In genomic region chr3:124035463-124036121, GRCh38 we compare ENCODE assay signal across 26 cellular contexts. TPM values are rescaled to one million over a fixed set of nuclear protein-coding genes. Genes with fewer than 3 reads are reported as not detected.
DNase-seq lines count a peak whose midpoint lies in the region; ATAC-seq and TF ChIP-seq lines count a peak whose summit lies in the region.
"Had no signal": no experiment of that assay in that cellular context is flagged by ENCODE, and none has a peak within 500 bp of the region (broad histone marks: within the 10 kb centered on the region; RNA-seq: fewer than 3 reads in every experiment).

No MANE protein-coding gene starts in this region.

- peaks cover 23% of the 10 kb centered on the region for H3K4me1 Mint-ChIP-seq in chondrocyte (ENCODE audit: low read depth)
- peaks cover 6 to 10% of the 10 kb centered on the region in 2 donors for H3K4me1 Mint-ChIP-seq in natural killer cell treated with Interleukin-12 subunit alpha and Interleukin-12 subunit beta and Interleukin-15 and Interleukin-18, amount 100 ng/mL, for 72 hours (ENCODE audit: low read depth in 2 of 2)

- H3K4me3 ChIP-seq in Loucy (ENCODE audit: low read length, poor library complexity, severe bottlenecking) = peak overlapping the region; percentile 11
- peak overlapping the region; percentile 88 for H3K4me3 ChIP-seq in suprapubic skin
- H3K4me3 ChIP-seq in foreskin fibroblast (ENCODE audit: low read depth in 1 of 2, low read length in 2 of 2) = no peak overlapping the region
- H3K4me3 ChIP-seq: thyroid gland had no signal

- H3K4me3 Mint-ChIP-seq in chondrocyte (ENCODE audit: unreplicated experiment) = peak overlapping the region; percentile 84
- H3K4me3 Mint-ChIP-seq in natural killer cell treated with Interleukin-12 subunit alpha and Interleukin-12 subunit beta and Interleukin-15 and Interleukin-18, amount 100 ng/mL, for 72 hours = peak overlapping the region; percentile 19
- H3K4me3 Mint-ChIP-seq: activated naive CD4-positive, alpha-beta T cell treated with anti-CD3 and anti-CD28 coated beads, Interleukin-2, amount 10 ng/mL, durations not matched to agents 7 days and 5 days; stimulated activated memory B cell treated with anti-CD40 and anti-IgM and Interleukin-4, amounts not matched to agents 10 μg/mL and 1 μg/mL and 100 μg/mL, for 72 hours had no signal

- no peaks in the 10 kb centered on the region for H4K20me1 ChIP-seq in Loucy (ENCODE audit: insufficient read depth, low read length, poor library complexity, severe bottlenecking)

- no peaks in the 10 kb centered on the region for H3K9me2 ChIP-seq in Loucy (replicated peaks; ENCODE audit: low read depth, low read length)

- H3K9ac ChIP-seq in Loucy (ENCODE audit: low read depth, low read length, poor library complexity, severe bottlenecking) = no peak overlapping the region

- H3K4me2 ChIP-seq in Loucy (ENCODE audit: low read depth, low read length, poor library complexity, severe bottlenecking) = peak overlapping the region; percentile 61

- no peaks in the 10 kb centered on the region for H3K27me3 ChIP-seq in Loucy (ENCODE audit: insufficient read depth, low read length, poor library complexity, severe bottlenecking)
- peaks cover 36% of the 10 kb centered on the region for H3K27me3 ChIP-seq in suprapubic skin
- H3K27me3 ChIP-seq: thyroid gland had no signal

- no peak for TF ChIP-seq POLR2A in suprapubic skin (IDR thresholded peaks at IDR 0.05)

- H3K36me3 ChIP-seq in Loucy (ENCODE audit: insufficient read depth, low read length) = no peaks in the 10 kb centered on the region
- no peaks in the 10 kb centered on the region for H3K36me3 ChIP-seq in suprapubic skin
- H3K36me3 ChIP-seq: brain microvascular endothelial cell, thyroid gland had no signal

- no peaks in the 10 kb centered on the region for H3K36me3 Mint-ChIP-seq in chondrocyte (ENCODE audit: low read depth)
- H3K36me3 Mint-ChIP-seq in natural killer cell treated with Interleukin-12 subunit alpha and Interleukin-12 subunit beta and Interleukin-15 and Interleukin-18, amount 100 ng/mL, for 72 hours = peaks cover 4% of the 10 kb centered on the region
- H3K36me3 Mint-ChIP-seq: activated naive CD4-positive, alpha-beta T cell treated with anti-CD3 and anti-CD28 coated beads, Interleukin-2, amount 10 ng/mL, durations not matched to agents 7 days and 5 days; stimulated activated memory B cell treated with anti-CD40 and anti-IgM and Interleukin-4, amounts not matched to agents 10 μg/mL and 1 μg/mL and 100 μg/mL, for 72 hours had no signal

- H2AFZ ChIP-seq in Loucy (ENCODE audit: low read length) = no peak overlapping the region

- 88% methylated on average over 1 of the region's 1 CpG for WGBS in suprapubic skin

- H3K27me3 Mint-ChIP-seq in chondrocyte (ENCODE audit: low read depth) = peaks cover 3% of the 10 kb centered on the region
- H3K27me3 Mint-ChIP-seq in natural killer cell treated with Interleukin-12 subunit alpha and Interleukin-12 subunit beta and Interleukin-15 and Interleukin-18, amount 100 ng/mL, for 72 hours = peaks cover 20 to 29% of the 10 kb centered on the region in 2 donors

- no peak for ATAC-seq in natural killer cell treated with Interleukin-12 subunit alpha and Interleukin-12 subunit beta and Interleukin-15 and Interleukin-18, amount 100 ng/mL, for 72 hours
- no peak for ATAC-seq in GM19328 (IDR thresholded peaks at IDR 0.05; ENCODE audit: unreplicated experiment)
- ATAC-seq: right cardiac atrium; stimulated activated memory B cell treated with anti-CD40 and anti-IgM and Interleukin-4, amounts not matched to agents 10 μg/mL and 1 μg/mL and 100 μg/mL, for 72 hours had no signal

- H3F3A ChIP-seq in Loucy (ENCODE audit: low read depth) = no peaks in the 10 kb centered on the region

- DNase-seq in chondrocyte (ENCODE audit: low spot score) = no peak
- DNase-seq in natural killer cell treated with Interleukin-12 subunit alpha and Interleukin-12 subunit beta and Interleukin-15 and Interleukin-18, amount 100 ng/mL, for 72 hours (ENCODE audit: low spot score) = no peak
- no peak for DNase-seq in suprapubic skin (ENCODE audit: low spot score in 2 of 2)
- DNase-seq in foreskin fibroblast = no peak
- DNase-seq in stimulated activated CD4-positive, alpha-beta T cell treated with anti-CD3 and anti-CD28 coated beads, Interleukin-4, amount 100 ng/mL, for 4 hours = no peak
- DNase-seq: activated CD4-positive, alpha-beta T cell treated with anti-CD3 and anti-CD28 coated beads, Interleukin-2, amount 10 ng/mL, durations not matched to agents 24 days and 14 days; activated CD8-positive, alpha-beta memory T cell treated with anti-CD3 and anti-CD28 coated beads, Interleukin-2, amount 50 U/mL, for 48 hours; activated naive CD4-positive, alpha-beta T cell treated with anti-CD3 and anti-CD28 coated beads, Interleukin-2, amount 10 ng/mL, durations not matched to agents 7 days and 5 days; brain microvascular endothelial cell; COR-L47; dermis blood vessel endothelial cell; foreskin melanocyte; KG1; kidney glomerular epithelial cell; NCI-H1930; NCI-H510A; NK-92 treated with Interleukin-12 subunit alpha and Interleukin-12 subunit beta, amount 100 ng/mL, for 24 hours; occipital lobe; right cardiac atrium; stimulated activated CD4-positive, alpha-beta T cell treated with anti-CD3 and anti-CD28 coated beads, Interleukin-15, amount 100 ng/mL, for 24 hours; thyroid gland had no signal

- H3K4me1 ChIP-seq in Loucy (ENCODE audit: insufficient read depth, low read length, poor library complexity, severe bottlenecking) = peaks cover 8% of the 10 kb centered on the region
- peaks cover 21% of the 10 kb centered on the region for H3K4me1 ChIP-seq in suprapubic skin

- no peak for TF ChIP-seq EP300 in suprapubic skin (IDR thresholded peaks at IDR 0.05)

- H3K27ac Mint-ChIP-seq in chondrocyte (ENCODE audit: unreplicated experiment) = no peak overlapping the region
- H3K27ac Mint-ChIP-seq in natural killer cell treated with Interleukin-12 subunit alpha and Interleukin-12 subunit beta and Interleukin-15 and Interleukin-18, amount 100 ng/mL, for 72 hours = no peak overlapping the region
- H3K27ac Mint-ChIP-seq: activated CD4-positive, alpha-beta T cell treated with anti-CD3 and anti-CD28 coated beads, Interleukin-2, amount 10 ng/mL, durations not matched to agents 24 days and 14 days; activated naive CD4-positive, alpha-beta T cell treated with anti-CD3 and anti-CD28 coated beads, Interleukin-2, amount 10 ng/mL, durations not matched to agents 7 days and 5 days; stimulated activated memory B cell treated with anti-CD40 and anti-IgM and Interleukin-4, amounts not matched to agents 10 μg/mL and 1 μg/mL and 100 μg/mL, for 72 hours had no signal

- H3K9me3 Mint-ChIP-seq in chondrocyte (ENCODE audit: low read depth) = no peaks in the 10 kb centered on the region
- H3K9me3 Mint-ChIP-seq in natural killer cell treated with Interleukin-12 subunit alpha and Interleukin-12 subunit beta and Interleukin-15 and Interleukin-18, amount 100 ng/mL, for 72 hours = no peaks in the 10 kb centered on the region
- H3K9me3 Mint-ChIP-seq: activated CD4-positive, alpha-beta T cell treated with anti-CD3 and anti-CD28 coated beads, Interleukin-2, amount 10 ng/mL, durations not matched to agents 24 days and 14 days; activated naive CD4-positive, alpha-beta T cell treated with anti-CD3 and anti-CD28 coated beads, Interleukin-2, amount 10 ng/mL, durations not matched to agents 7 days and 5 days had no signal

- H3K79me2 ChIP-seq in Loucy (ENCODE audit: insufficient read depth, low read length) = no peaks in the 10 kb centered on the region; the same call in 1 of the 2 replicates

- no peak overlapping the region for H3K27ac ChIP-seq in suprapubic skin
- H3K27ac ChIP-seq: brain microvascular endothelial cell, epithelial cell of prostate, thyroid gland had no signal

- no peak for TF ChIP-seq CTCF in Loucy (conservative IDR thresholded peaks at IDR 0.05; ENCODE audit: low read length)
- TF ChIP-seq CTCF in chondrocyte (IDR thresholded peaks at IDR 0.05) = no peak
- no peak for TF ChIP-seq CTCF in suprapubic skin (IDR thresholded peaks at IDR 0.05)
- TF ChIP-seq CTCF in foreskin fibroblast (IDR thresholded peaks at IDR 0.05; ENCODE audit: low read depth, low read length) = no peak

- H3K9me3 ChIP-seq in Loucy (ENCODE audit: insufficient read depth, low read depth, low read length) = no peaks in the 10 kb centered on the region
- H3K9me3 ChIP-seq in suprapubic skin = no peaks in the 10 kb centered on the region
- H3K9me3 ChIP-seq: thyroid gland had no signal

RNA-seq across cellular contexts. Expression of gene KALRN, which starts 2.4 kb away (rescaled TPM):
- total RNA-seq in chondrocyte (27.1 to 38.4 TPM (median 31.9 TPM) in 3 replicates), suprapubic skin (10 to 100 TPM in 3 of 4 donors, 1 to 10 TPM in 1; 7.8 to 37.9 (median 19.7) TPM)
- total RNA-seq in natural killer cell treated with Interleukin-12 subunit alpha and Interleukin-12 subunit beta and Interleukin-15 and Interleukin-18, amount 100 ng/mL, for 72 hours = under 1 TPM; 0.26 to 0.86 TPM

RNA-seq across cellular contexts. Expression of gene ROPN1, which starts 43.7 kb away (rescaled TPM):
- total RNA-seq in chondrocyte (not detected in 3 replicates), suprapubic skin (1 to 10 TPM; 1.4 to 6.0 (median 2.4) TPM)
- total RNA-seq in natural killer cell treated with Interleukin-12 subunit alpha and Interleukin-12 subunit beta and Interleukin-15 and Interleukin-18, amount 100 ng/mL, for 72 hours = not detected
- total RNA-seq: activated CD4-positive, alpha-beta T cell treated with anti-CD3 and anti-CD28 coated beads, Interleukin-2, amount 10 ng/mL, durations not matched to agents 24 days and 14 days; dermis blood vessel endothelial cell; mesenteric fat pad had no signal

Comparison
In these comparisons a context has a peak if more than half of its experiments do, and no peak if none do; other contexts are left out.
1. H3K4me3 ChIP-seq: peak in Loucy (single experiment) and suprapubic skin (single experiment); none in foreskin fibroblast (0 of 2).
2. RNA of gene KALRN, which starts 2.4 kb away (total RNA-seq): 27.1 to 38.4 TPM in chondrocyte and 7.8 to 37.9 TPM in suprapubic skin; 0.26 to 0.86 TPM in natural killer cell treated with Interleukin-12 subunit alpha and Interleukin-12 subunit beta and Interleukin-15 and Interleukin-18, amount 100 ng/mL, for 72 hours; every median in the first group is over 4 times any median in the second.